Comparison of ENCODE assay signal across 9 cellular contexts in genomic region chr17:18500281-18500680, GRCh38. TPM values are rescaled to one million over a fixed set of nuclear protein-coding genes. Genes with fewer than 3 reads are reported as not detected.
"Had no signal": no experiment of that assay in that cellular context is flagged by ENCODE, and none has a peak within 500 bp of the region (broad histone marks: within the 10 kb centered on the region; RNA-seq: fewer than 3 reads in every experiment).

No MANE protein-coding gene starts in this region.

RNA-seq across cellular contexts. Expression of gene LGALS9C, which starts 23.7 kb away (rescaled TPM):
- total RNA-seq: neural crest cell, omental fat pad, osteocyte, posterior vena cava, pulmonary artery endothelial cell, right atrium auricular region, upper lobe of right lung, urinary bladder, uterus had no signal
